In the genomic region with DNA sequence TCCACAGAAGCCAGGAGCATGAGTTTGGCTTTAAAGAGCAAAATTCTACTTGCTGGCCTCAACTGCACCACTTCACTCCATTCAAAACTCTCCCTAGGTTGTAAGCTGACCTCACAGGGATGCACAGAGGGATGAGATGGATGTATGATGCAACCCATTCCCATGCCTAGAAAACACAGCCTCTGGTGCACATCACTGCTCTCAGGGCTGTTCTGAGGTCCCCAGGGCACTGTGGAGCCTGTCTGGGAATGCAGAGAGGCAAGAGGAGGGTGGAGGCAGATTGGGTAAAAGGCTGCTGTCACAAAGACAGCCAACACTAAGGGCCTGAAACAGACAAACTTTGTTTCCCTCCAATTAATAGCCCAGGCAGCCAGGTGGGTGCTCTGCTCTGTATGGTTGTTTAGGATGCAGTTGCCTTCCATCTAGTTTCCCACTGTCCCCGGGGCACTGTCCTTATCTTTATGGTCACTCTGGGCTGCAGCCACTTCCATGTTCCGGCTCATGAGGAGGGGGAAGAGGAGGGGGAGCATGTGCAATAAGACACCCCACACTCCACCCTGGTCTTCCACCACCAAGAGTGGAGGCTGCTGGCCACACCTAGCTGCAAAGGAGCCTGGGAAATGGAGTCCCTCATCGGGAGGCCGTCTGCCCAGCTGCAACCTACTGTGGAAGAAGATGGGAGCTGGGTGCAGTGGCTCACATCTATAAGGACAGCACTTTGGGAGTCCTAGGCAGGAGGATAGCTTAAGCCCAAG, we compare ENCODE assay signal across 23 cellular contexts. TPM values are rescaled to one million over a fixed set of nuclear protein-coding genes. Genes with fewer than 3 reads are reported as not detected.
"Had no signal": no experiment of that assay in that cellular context is flagged by ENCODE, and none has a peak within 500 bp of the region (broad histone marks: within the 10 kb centered on the region; RNA-seq: fewer than 3 reads in every experiment).

No MANE protein-coding gene starts in this region.

- H3K36me3 Mint-ChIP-seq: activated naive CD8-positive, alpha-beta T cell treated with anti-CD3 and anti-CD28 coated beads for 36 hours had no signal

- H3K4me1 ChIP-seq: heart left ventricle, left ventricle myocardium inferior, suprapubic skin, upper lobe of left lung had no signal

- H3K27me3 ChIP-seq: dorsolateral prefrontal cortex, heart left ventricle, suprapubic skin, upper lobe of left lung had no signal

- H3K27me3 Mint-ChIP-seq: activated CD8-positive, alpha-beta T cell treated with anti-CD3 and anti-CD28 coated beads for 36 hours; activated naive CD8-positive, alpha-beta T cell treated with anti-CD3 and anti-CD28 coated beads for 36 hours had no signal

- H3K36me3 ChIP-seq: heart left ventricle, left ventricle myocardium inferior, suprapubic skin, upper lobe of left lung, WERI-Rb-1 had no signal

- H3K9me3 Mint-ChIP-seq: activated CD8-positive, alpha-beta T cell treated with anti-CD3 and anti-CD28 coated beads for 36 hours; activated naive CD8-positive, alpha-beta T cell treated with anti-CD3 and anti-CD28 coated beads for 36 hours; activated T-cell treated with anti-CD3 and anti-CD28 coated beads, Interleukin-2, amount 50 U/mL, for 72 hours; memory B cell had no signal

- FAIRE-seq: frontal cortex, keratinocyte had no signal

- ATAC-seq: activated CD8-positive, alpha-beta T cell treated with anti-CD3 and anti-CD28 coated beads for 36 hours; activated T-cell treated with anti-CD3 and anti-CD28 coated beads, Interleukin-2, amount 50 U/mL, for 72 hours; heart left ventricle; stimulated activated naive CD8-positive, alpha-beta T cell treated with anti-CD3 and anti-CD28 coated beads, Interleukin-15, Interleukin-2, amounts not matched to agents 100 U/mL and 50 U/mL, for 24 hours had no signal

- H3K4me3 ChIP-seq: dorsolateral prefrontal cortex, heart left ventricle, left ventricle myocardium inferior, suprapubic skin, upper lobe of left lung had no signal

- H3K4me1 Mint-ChIP-seq: activated naive CD8-positive, alpha-beta T cell treated with anti-CD3 and anti-CD28 coated beads for 36 hours; memory B cell had no signal

- DNase-seq: activated CD4-positive, alpha-beta T cell treated with anti-CD3 and anti-CD28 coated beads for 4 hours; activated CD8-positive, alpha-beta memory T cell treated with anti-CD3 and anti-CD28 coated beads, Interleukin-2, amount 50 U/mL, for 4 hours; activated CD8-positive, alpha-beta T cell treated with anti-CD3 and anti-CD28 coated beads for 36 hours; activated gamma-delta T cell treated with Interleukin-2 at 50 U/mL for 16 hours; activated naive CD8-positive, alpha-beta T cell treated with anti-CD3 and anti-CD28 coated beads for 36 hours; activated T-cell treated with anti-CD3 and anti-CD28 coated beads, Interleukin-2, amount 50 U/mL, for 72 hours; anterior cingulate cortex; dorsolateral prefrontal cortex; heart left ventricle; left ventricle myocardium inferior; stimulated activated CD4-positive, alpha-beta T cell treated with anti-CD3 and anti-CD28 coated beads, Interleukin-4, amount 100 ng/mL, for 1 hour; stimulated activated CD8-positive, alpha-beta memory T cell treated with anti-CD3 and anti-CD28 coated beads, Interleukin-4, amount 100 ng/mL, for 48 hours; stimulated activated naive CD8-positive, alpha-beta T cell treated with anti-CD3 and anti-CD28 coated beads, Interleukin-15, Interleukin-2, amounts not matched to agents 100 U/mL and 50 U/mL, for 24 hours; T-helper 9 cell; upper lobe of left lung; WERI-Rb-1 had no signal

- H3K9me3 ChIP-seq: heart left ventricle, left ventricle myocardium inferior, suprapubic skin, upper lobe of left lung had no signal

- H3K27ac ChIP-seq: dorsolateral prefrontal cortex, heart left ventricle, left ventricle myocardium inferior, suprapubic skin, upper lobe of left lung, WERI-Rb-1 had no signal

- H3K4me3 Mint-ChIP-seq: activated CD8-positive, alpha-beta T cell treated with anti-CD3 and anti-CD28 coated beads for 36 hours; activated naive CD8-positive, alpha-beta T cell treated with anti-CD3 and anti-CD28 coated beads for 36 hours; activated T-cell treated with anti-CD3 and anti-CD28 coated beads, Interleukin-2, amount 50 U/mL, for 72 hours; memory B cell had no signal

- H3K27ac Mint-ChIP-seq: activated CD8-positive, alpha-beta T cell treated with anti-CD3 and anti-CD28 coated beads for 36 hours; activated naive CD8-positive, alpha-beta T cell treated with anti-CD3 and anti-CD28 coated beads for 36 hours; activated T-cell treated with anti-CD3 and anti-CD28 coated beads, Interleukin-2, amount 50 U/mL, for 72 hours; memory B cell had no signal

RNA-seq across cellular contexts. Expression of a gene that starts 7.0 kb away (rescaled TPM):
- total RNA-seq: activated CD8-positive, alpha-beta T cell treated with anti-CD3 and anti-CD28 coated beads for 36 hours; activated naive CD8-positive, alpha-beta T cell treated with anti-CD3 and anti-CD28 coated beads for 36 hours; activated T-cell treated with anti-CD3 and anti-CD28 coated beads, Interleukin-2, amount 50 U/mL, for 72 hours; heart left ventricle; left ventricle myocardium inferior; osteocyte; pulmonary artery endothelial cell; suprapubic skin; upper lobe of left lung had no signal
- polyA plus RNA-seq: esophagus, heart left ventricle, keratinocyte had no signal
